1 cellular context compared by ENCODE assay signal in the genomic region with DNA sequence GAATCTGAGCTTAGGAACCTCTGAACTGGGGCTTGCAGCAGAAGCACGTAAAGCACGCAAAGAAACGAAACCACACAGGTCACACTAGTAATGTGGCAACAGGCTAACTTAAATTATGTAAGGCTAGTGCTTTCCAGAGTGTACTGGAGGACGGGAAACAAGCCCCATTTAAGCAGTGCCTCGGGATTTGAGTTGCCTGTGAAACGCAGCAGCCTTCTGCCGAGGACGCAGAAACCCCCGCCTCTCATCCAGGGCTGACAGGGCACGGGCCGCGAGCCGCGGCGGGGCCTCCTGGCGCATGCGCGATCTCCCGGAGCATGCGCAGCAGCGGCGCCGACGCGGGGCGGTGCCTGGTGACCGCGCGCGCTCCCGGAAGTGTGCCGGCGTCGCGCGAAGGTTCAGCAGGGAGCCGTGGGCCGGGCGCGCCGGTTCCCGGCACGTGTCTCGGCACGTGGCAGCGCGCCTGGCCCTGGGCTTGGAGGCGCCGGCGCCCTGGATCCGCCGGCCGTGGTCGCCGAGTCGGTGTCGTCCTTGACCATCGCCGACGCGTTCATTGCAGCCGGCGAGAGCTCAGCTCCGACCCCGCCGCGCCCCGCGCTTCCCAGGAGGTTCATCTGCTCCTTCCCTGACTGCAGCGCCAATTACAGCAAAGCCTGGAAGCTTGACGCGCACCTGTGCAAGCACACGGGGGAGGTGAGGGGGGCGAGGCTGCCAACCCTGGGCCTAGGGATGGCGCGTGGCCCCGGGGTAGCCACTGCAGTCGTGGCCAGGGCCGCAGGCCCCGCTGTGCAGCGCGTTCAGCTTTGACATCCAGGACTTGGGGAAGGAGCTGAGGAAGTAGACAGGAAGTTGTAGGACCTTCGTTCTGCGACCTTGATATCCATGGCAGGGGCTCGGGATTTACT.
A peak's percentile ranks its signal among the peaks of the same experiment; 100 is the strongest.
TF ChIP-seq lines count a peak whose summit lies in the region.

A gene (plus strand): TSS at position 374 of the 905 bp plus-strand sequence.

TF ChIP-seq in WTC11, 78 proteins besides CTCF, POLR2A, EP300 and RAD21 (continued from another document):
- TF ChIP-seq, protein P1, sequence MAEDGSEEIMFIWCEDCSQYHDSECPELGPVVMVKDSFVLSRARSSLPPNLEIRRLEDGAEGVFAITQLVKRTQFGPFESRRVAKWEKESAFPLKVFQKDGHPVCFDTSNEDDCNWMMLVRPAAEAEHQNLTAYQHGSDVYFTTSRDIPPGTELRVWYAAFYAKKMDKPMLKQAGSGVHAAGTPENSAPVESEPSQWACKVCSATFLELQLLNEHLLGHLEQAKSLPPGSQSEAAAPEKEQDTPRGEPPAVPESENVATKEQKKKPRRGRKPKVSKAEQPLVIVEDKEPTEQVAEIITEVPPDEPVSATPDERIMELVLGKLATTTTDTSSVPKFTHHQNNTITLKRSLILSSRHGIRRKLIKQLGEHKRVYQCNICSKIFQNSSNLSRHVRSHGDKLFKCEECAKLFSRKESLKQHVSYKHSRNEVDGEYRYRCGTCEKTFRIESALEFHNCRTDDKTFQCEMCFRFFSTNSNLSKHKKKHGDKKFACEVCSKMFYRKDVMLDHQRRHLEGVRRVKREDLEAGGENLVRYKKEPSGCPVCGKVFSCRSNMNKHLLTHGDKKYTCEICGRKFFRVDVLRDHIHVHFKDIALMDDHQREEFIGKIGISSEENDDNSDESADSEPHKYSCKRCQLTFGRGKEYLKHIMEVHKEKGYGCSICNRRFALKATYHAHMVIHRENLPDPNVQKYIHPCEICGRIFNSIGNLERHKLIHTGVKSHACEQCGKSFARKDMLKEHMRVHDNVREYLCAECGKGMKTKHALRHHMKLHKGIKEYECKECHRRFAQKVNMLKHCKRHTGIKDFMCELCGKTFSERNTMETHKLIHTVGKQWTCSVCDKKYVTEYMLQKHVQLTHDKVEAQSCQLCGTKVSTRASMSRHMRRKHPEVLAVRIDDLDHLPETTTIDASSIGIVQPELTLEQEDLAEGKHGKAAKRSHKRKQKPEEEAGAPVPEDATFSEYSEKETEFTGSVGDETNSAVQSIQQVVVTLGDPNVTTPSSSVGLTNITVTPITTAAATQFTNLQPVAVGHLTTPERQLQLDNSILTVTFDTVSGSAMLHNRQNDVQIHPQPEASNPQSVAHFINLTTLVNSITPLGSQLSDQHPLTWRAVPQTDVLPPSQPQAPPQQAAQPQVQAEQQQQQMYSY (CRISPR knock-in tag; IDR thresholded peaks at IDR 0.05): peak; percentile 68
- TF ChIP-seq, protein P2, sequence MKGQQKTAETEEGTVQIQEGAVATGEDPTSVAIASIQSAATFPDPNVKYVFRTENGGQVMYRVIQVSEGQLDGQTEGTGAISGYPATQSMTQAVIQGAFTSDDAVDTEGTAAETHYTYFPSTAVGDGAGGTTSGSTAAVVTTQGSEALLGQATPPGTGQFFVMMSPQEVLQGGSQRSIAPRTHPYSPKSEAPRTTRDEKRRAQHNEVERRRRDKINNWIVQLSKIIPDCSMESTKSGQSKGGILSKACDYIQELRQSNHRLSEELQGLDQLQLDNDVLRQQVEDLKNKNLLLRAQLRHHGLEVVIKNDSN (CRISPR knock-in tag; IDR thresholded peaks at IDR 0.05): peak; percentile 72
- TF ChIP-seq NFYB (CRISPR knock-in tag; conservative IDR thresholded peaks at IDR 0.05; ENCODE audit: low read depth) (peak; percentile 40), SOX15 (CRISPR knock-in tag; IDR thresholded peaks at IDR 0.05) (no peak), IRF2 (CRISPR knock-in tag; IDR thresholded peaks at IDR 0.05; ENCODE audit: borderline replicate concordance, low read depth) (peak; percentile 78; the same call in 1 of the 2 replicates), CREM (CRISPR knock-in tag; IDR thresholded peaks at IDR 0.05) (peak; percentile 88)
- TF ChIP-seq, protein P3, sequence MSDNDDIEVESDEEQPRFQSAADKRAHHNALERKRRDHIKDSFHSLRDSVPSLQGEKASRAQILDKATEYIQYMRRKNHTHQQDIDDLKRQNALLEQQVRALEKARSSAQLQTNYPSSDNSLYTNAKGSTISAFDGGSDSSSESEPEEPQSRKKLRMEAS (CRISPR knock-in tag; IDR thresholded peaks at IDR 0.05): peak; percentile 97
